Comparison of ENCODE assay signal across 1 cellular context in genomic region chr10:35090162-35090954, GRCh38.
TF ChIP-seq lines count a peak whose summit lies in the region.

CUL2 (minus strand) TSS chr10:35090341; CDS start chr10:35071317, 19,024 bp downstream.

TF ChIP-seq in GM23338, 12 proteins besides CTCF, POLR2A, EP300 and RAD21 (continued from another document):
- TF ChIP-seq NANOG (IDR thresholded peaks at IDR 0.05; ENCODE audit: borderline replicate concordance): no peak
- no peak for TF ChIP-seq ZNF114 (CRISPR knock-in tag; IDR thresholded peaks at IDR 0.05)
- TF ChIP-seq JUNB (IDR thresholded peaks at IDR 0.05; ENCODE audit: unreplicated experiment): no peak
- peak; percentile 7 for TF ChIP-seq REST (IDR thresholded peaks at IDR 0.05; ENCODE audit: unreplicated experiment)
TF ChIP-seq in GM23338: peak in this region for 2.
